ENCODE assay signal across 8 cellular contexts in genomic region chr20:51800132-51800721, GRCh38. TPM values are rescaled to one million over a fixed set of nuclear protein-coding genes. Genes with fewer than 3 reads are reported as not detected.
DNase-seq lines count a peak whose midpoint lies in the region; ATAC-seq, FAIRE-seq and TF ChIP-seq lines count a peak whose summit lies in the region.

No MANE protein-coding gene starts in this region.

- H3K27me3 ChIP-seq in H1 (replicated peaks in 1 of 4; ENCODE audit: control insufficient read depth in 3 of 4, extremely low read depth in 1 of 4, insufficient read depth in 3 of 4, low read length in 3 of 4) (no peaks in the 10 kb centered on the region), mucosa of stomach (ENCODE audit: control insufficient read depth, insufficient read depth, low read length) (peaks cover 37% of the 10 kb centered on the region)

- H3K4me2 ChIP-seq in H1 (ENCODE audit: insufficient read depth in 1 of 2, low read depth in 2 of 2, low read length in 2 of 2) = peak overlapping the region; percentile 71 to 99

- POLR2A ChIA-PET in activated CD8-positive, alpha-beta T cell treated with anti-CD3 and anti-CD28 coated beads, Interleukin-2, amount 10 ng/mL, durations not matched to agents 7 days and 5 days (lab: Charles Lee) = no interaction called here
- POLR2A ChIA-PET in H1 (lab: Charles Lee; ENCODE audit: partially characterized antibody) = interaction anchor here (0.5 to 2.5 kb wide), 27 partner anchors 9 to 842 kb away, joined by 3 to 24 read pairs (median 5); partner anchors contain the start of genes DPM1 and MOCS3

- no peak overlapping the region for H2BK20ac ChIP-seq in H1 (ENCODE audit: low read length)

- DNase-seq in NCI-H1436 (lab: John Stamatoyannopoulos, UW) (peak; percentile 69), NCI-H1436 treated with DMSO at 0.1 percent for 48 hours (lab: John Stamatoyannopoulos, UW) (no peak), NCI-H446 (lab: John Stamatoyannopoulos, UW) (peak; percentile 41 to 76), H1 (ENCODE audit: low read depth in 1 of 2, low spot score in 2 of 2) (peak; percentile 82 to 100)
- peak; percentile 69 for DNase-seq in activated CD8-positive, alpha-beta T cell treated with anti-CD3 and anti-CD28 coated beads, Interleukin-2, amount 10 ng/mL, durations not matched to agents 7 days and 5 days
- DNase-seq in stimulated activated CD8-positive, alpha-beta memory T cell treated with anti-CD3 and anti-CD28 coated beads, Interleukin-7, amount 100 ng/mL, for 24 hours (ENCODE audit: low read depth) = peak; percentile 35

- H3K36me3 ChIP-seq in H1 (ENCODE audit: control insufficient read depth in 2 of 4, insufficient read depth in 4 of 4, low read length in 3 of 4) (peaks cover 0 to 24% (median under 1%) of the 10 kb centered on the region in 4 experiments; a peak in 2 of 8 replicates), mucosa of stomach (ENCODE audit: control insufficient read depth, insufficient read depth, low read length) (no peaks in the 10 kb centered on the region)

- peak overlapping the region; percentile 96 for H3K27ac ChIP-seq in H1 (ENCODE audit: low read depth, low read length)

- FAIRE-seq in H1 (lab: Jason Lieb, UNC) = no peak

- no peak overlapping the region for H3K4me3 Mint-ChIP-seq in activated CD8-positive, alpha-beta T cell treated with anti-CD3 and anti-CD28 coated beads, Interleukin-2, amount 10 ng/mL, durations not matched to agents 7 days and 5 days

- H2AFZ ChIP-seq in H1 (ENCODE audit: low read length) = no peak overlapping the region

- H2AK5ac ChIP-seq in H1 (ENCODE audit: low read depth, low read length) = no peak overlapping the region

- H3K18ac ChIP-seq in H1 (ENCODE audit: extremely low read depth, low read length) = peak overlapping the region; percentile 99

- H2BK15ac ChIP-seq in H1 (ENCODE audit: low read length) = no peak overlapping the region

- H4K5ac ChIP-seq in H1 (ENCODE audit: insufficient read length, low read depth, low read length) = peak overlapping the region; percentile 77

- peaks cover 38 to 70% of the 10 kb centered on the region in 2 experiments for H3K79me2 ChIP-seq in H1 (ENCODE audit: control insufficient read depth in 1 of 2, insufficient read depth in 2 of 2, low read length in 2 of 2)

- peaks cover 12 to 17% of the 10 kb centered on the region in 2 experiments for H4K20me1 ChIP-seq in H1 (replicated peaks in 1 of 2; ENCODE audit: control insufficient read depth in 1 of 2, insufficient read depth in 2 of 2, low read length in 2 of 2)

- CTCF ChIA-PET in activated CD8-positive, alpha-beta T cell treated with anti-CD3 and anti-CD28 coated beads, Interleukin-2, amount 10 ng/mL, durations not matched to agents 7 days and 5 days (lab: Charles Lee) = interaction anchor here (0.7 to 1.9 kb wide), 8 partner anchors 9 to 304 kb away, joined by 3 to 6 read pairs (median 3); no protein-coding TSS in a partner anchor
- CTCF ChIA-PET in H1 (lab: Charles Lee; ENCODE audit: partially characterized antibody) = interaction anchor here (0.6 to 2.5 kb wide), 31 partner anchors 12 to 305 kb away, joined by 3 to 12 read pairs (median 4); no protein-coding TSS in a partner anchor

- no peaks in the 10 kb centered on the region for H3K36me3 Mint-ChIP-seq in activated CD8-positive, alpha-beta T cell treated with anti-CD3 and anti-CD28 coated beads, Interleukin-2, amount 10 ng/mL, durations not matched to agents 7 days and 5 days (ENCODE audit: low read depth)

- no peak overlapping the region for H3K23ac ChIP-seq in H1 (ENCODE audit: insufficient read length)

- H3K14ac ChIP-seq in H1 (ENCODE audit: insufficient read length) = no peak overlapping the region

- peak; percentile 81 to 91 (median 88) for TF ChIP-seq CTCF in H1 (IDR thresholded peaks at IDR 0.05; ENCODE audit: control extremely low read depth in 1 of 3, insufficient read depth in 1 of 3, low read depth in 1 of 3, low read length in 3 of 3)

- H3K9ac ChIP-seq in H1 (replicated peaks in 1 of 4; ENCODE audit: extremely low read depth in 1 of 4, low read depth in 3 of 4, low read length in 3 of 4) = peak overlapping the region in 3 of 4 experiments; percentile 81 to 97 (median 96); a peak in 6 of 7 replicates
- peak overlapping the region; percentile 53 for H3K9ac ChIP-seq in mucosa of stomach (ENCODE audit: low read length)

- H4K91ac ChIP-seq in H1 (replicated peaks; ENCODE audit: insufficient read length, low read length) = peak overlapping the region; percentile 58

- H3K27me3 Mint-ChIP-seq in activated CD8-positive, alpha-beta T cell treated with anti-CD3 and anti-CD28 coated beads, Interleukin-2, amount 10 ng/mL, durations not matched to agents 7 days and 5 days (ENCODE audit: low read depth) = peaks cover 60% of the 10 kb centered on the region

- TF ChIP-seq EP300 in H1 (IDR thresholded peaks at IDR 0.05; ENCODE audit: borderline replicate concordance in 1 of 2, low read depth in 2 of 2, low read length in 2 of 2) = peak in 1 of 2 experiments; percentile 36; a peak in 1 of 3 replicates

- H3K9me3 Mint-ChIP-seq in activated CD8-positive, alpha-beta T cell treated with anti-CD3 and anti-CD28 coated beads, Interleukin-2, amount 10 ng/mL, durations not matched to agents 7 days and 5 days (ENCODE audit: insufficient read depth) = no peaks in the 10 kb centered on the region

- peak; percentile 71 to 79 for TF ChIP-seq RAD21 in H1 (IDR thresholded peaks at IDR 0.05 in 1 of 2, conservative IDR thresholded peaks at IDR 0.05 in 1 of 2; ENCODE audit: low read depth in 2 of 2, low read length in 2 of 2)

- no peak overlapping the region for H3K27ac Mint-ChIP-seq in activated CD8-positive, alpha-beta T cell treated with anti-CD3 and anti-CD28 coated beads, Interleukin-2, amount 10 ng/mL, durations not matched to agents 7 days and 5 days

- peak overlapping the region; percentile 62; the same call in 1 of the 2 replicates for H2BK12ac ChIP-seq in H1 (ENCODE audit: low read depth, low read length)

- peak overlapping the region; percentile 90 for H2BK5ac ChIP-seq in H1 (ENCODE audit: low read depth, low read length)

- H3K4me3 ChIP-seq in H1 (ENCODE audit: extremely low read depth in 1 of 4, insufficient read depth in 2 of 4, low read depth in 3 of 4, low read length in 4 of 4) (peak overlapping the region; percentile 90 to 99 (median 94)), mucosa of stomach (ENCODE audit: low read length) (peak overlapping the region; percentile 31)

- H2BK120ac ChIP-seq in H1 (replicated peaks; ENCODE audit: low read depth, low read length) = peak overlapping the region; percentile 88

- H3K23me2 ChIP-seq in H1 (ENCODE audit: low read depth, low read length) = peaks cover 10% of the 10 kb centered on the region

- peak overlapping the region; percentile 75; the same call in 1 of the 2 replicates for H4K8ac ChIP-seq in H1 (ENCODE audit: extremely low read depth, insufficient read depth, low read length)

- TF ChIP-seq POLR2A in H1 (IDR thresholded peaks at IDR 0.05; ENCODE audit: control extremely low read depth in 1 of 2, low read depth in 2 of 2, low read length in 2 of 2) = peak; percentile 61 to 89; a peak in 2 of 3 replicates

- peaks cover 9% of the 10 kb centered on the region for H3K4me1 Mint-ChIP-seq in activated CD8-positive, alpha-beta T cell treated with anti-CD3 and anti-CD28 coated beads, Interleukin-2, amount 10 ng/mL, durations not matched to agents 7 days and 5 days (ENCODE audit: low read depth)

- WGBS in H1 (ENCODE audit: extremely low coverage in 1 of 2, insufficient coverage in 1 of 2, insufficient read length in 1 of 2, insufficient replicate concordance in 2 of 2, low coverage in 1 of 2, low lambda C conversion rate in 2 of 2, missing lambda C conversion rate in 1 of 2), 2 experiments = 2% methylated on average over 28 of the region's 31 CpGs; no CpG with 5 or more reads in 1 of the 2 experiments

- H3K79me1 ChIP-seq in H1 (ENCODE audit: low read depth, low read length) = no peaks in the 10 kb centered on the region; the same call in 1 of the 2 replicates

- H3K56ac ChIP-seq in H1 (replicated peaks; ENCODE audit: insufficient read length, low read depth, low read length) = peak overlapping the region; percentile 79

- peak overlapping the region; percentile 55 for H3K4ac ChIP-seq in H1 (replicated peaks; ENCODE audit: insufficient read length, low read depth, low read length)

- ATAC-seq in activated CD8-positive, alpha-beta T cell treated with anti-CD3 and anti-CD28 coated beads, Interleukin-2, amount 10 ng/mL, durations not matched to agents 7 days and 5 days = peak; percentile 69
- ATAC-seq in HG03521 (IDR thresholded peaks at IDR 0.05; ENCODE audit: unreplicated experiment) = no peak

- no peaks in the 10 kb centered on the region for H3K9me3 ChIP-seq in H1 (ENCODE audit: insufficient read depth in 2 of 2, low read depth in 1 of 2, low read length in 1 of 2)
- H3K9me3 ChIP-seq in mucosa of stomach (ENCODE audit: control insufficient read depth, low read length) = no peaks in the 10 kb centered on the region

- H3K4me1 ChIP-seq in H1 (replicated peaks in 1 of 4; ENCODE audit: control insufficient read depth in 3 of 4, insufficient read depth in 4 of 4, low read length in 3 of 4) = peaks cover 5 to 14% (median 13%) of the 10 kb centered on the region in 4 experiments
- peaks cover 16% of the 10 kb centered on the region for H3K4me1 ChIP-seq in mucosa of stomach (ENCODE audit: control insufficient read depth, insufficient read depth, low read length)

RNA-seq across cellular contexts. Expression of gene SALL4, which starts 2.1 kb away (rescaled TPM):
- not detected for total RNA-seq in activated CD8-positive, alpha-beta T cell treated with anti-CD3 and anti-CD28 coated beads, Interleukin-2, amount 10 ng/mL, durations not matched to agents 7 days and 5 days
- 231 and 235 TPM in 2 replicates for total RNA-seq in H1 (2021; fragmentation: NEBNext Ultra II Directional; extraction: Animal tissue kit (Norgen Biotek cat#: 25700))
- 108 and 112 TPM in 2 replicates for polyA plus RNA-seq in H1 (2011; rRNA removed)
- polyA plus RNA-seq in H1 (2011; cell fraction: cytosol; rRNA removed) = 112 TPM
- 154 TPM for polyA plus RNA-seq in H1 (2011; cell fraction: nucleus; rRNA removed)
- 110 to 133 TPM (median 122 TPM) in 4 replicates for polyA plus RNA-seq in H1 (2012, experiment 1 of 2)
- polyA plus RNA-seq in H1 (2012, experiment 2 of 2) = 27.8 TPM
- 105 TPM for polyA plus RNA-seq in H1 (2013, experiment 1 of 2)
- 96.6 TPM for polyA plus RNA-seq in H1 (2013, experiment 2 of 2)
- polyA minus RNA-seq in H1 (2011; rRNA and poly(A)+ RNA removed) = 306 and 384 TPM in 2 replicates
- polyA minus RNA-seq in H1 (2011; cell fraction: cytosol; rRNA and poly(A)+ RNA removed) = 215 TPM
- polyA minus RNA-seq in H1 (2011; cell fraction: nucleus; rRNA and poly(A)+ RNA removed) = 147 TPM

RNA-seq across cellular contexts. Expression of gene ATP9A, which starts 32.0 kb away (rescaled TPM):
- under 1 TPM in 1 of 2 experiments, not detected in 1; 0.05 TPM for total RNA-seq in activated CD8-positive, alpha-beta T cell treated with anti-CD3 and anti-CD28 coated beads, Interleukin-2, amount 10 ng/mL, durations not matched to agents 7 days and 5 days
- 6.4 and 7.7 TPM in 2 replicates for total RNA-seq in H1 (2021; fragmentation: NEBNext Ultra II Directional; extraction: Animal tissue kit (Norgen Biotek cat#: 25700))
- 4.6 and 5.0 TPM in 2 replicates for polyA plus RNA-seq in H1 (2011; rRNA removed)
- 4.6 TPM for polyA plus RNA-seq in H1 (2011; cell fraction: cytosol; rRNA removed)
- 6.1 TPM for polyA plus RNA-seq in H1 (2011; cell fraction: nucleus; rRNA removed)
- 5.0 to 6.7 TPM (median 5.6 TPM) in 4 replicates for polyA plus RNA-seq in H1 (2012, experiment 1 of 2)
- polyA plus RNA-seq in H1 (2012, experiment 2 of 2) = 0.60 TPM
- polyA plus RNA-seq in H1 (2013, experiment 1 of 2) = 4.0 TPM
- 4.1 TPM for polyA plus RNA-seq in H1 (2013, experiment 2 of 2)
- 14.9 and 20.6 TPM in 2 replicates for polyA minus RNA-seq in H1 (2011; rRNA and poly(A)+ RNA removed)
- 7.3 TPM for polyA minus RNA-seq in H1 (2011; cell fraction: cytosol; rRNA and poly(A)+ RNA removed)
- polyA minus RNA-seq in H1 (2011; cell fraction: nucleus; rRNA and poly(A)+ RNA removed) = 8.1 TPM

Comparison
In these comparisons a context has a peak if more than half of its experiments do, and no peak if none do; other contexts are left out.
1. RNA of gene SALL4, which starts 2.1 kb away (total RNA-seq): 231 to 235 TPM in H1; not detected in activated CD8-positive, alpha-beta T cell treated with anti-CD3 and anti-CD28 coated beads, Interleukin-2, amount 10 ng/mL, durations not matched to agents 7 days and 5 days; every median in the first group is over 100 times any median in the second.